Comparison of ENCODE assay signal across 10 cellular contexts in genomic region chr19:3099347-3100145, GRCh38. TPM values are rescaled to one million over a fixed set of nuclear protein-coding genes. Genes with fewer than 3 reads are reported as not detected.
DNase-seq lines count a peak whose midpoint lies in the region; ATAC-seq and TF ChIP-seq lines count a peak whose summit lies in the region.
"Had no signal": no experiment of that assay in that cellular context is flagged by ENCODE, and none has a peak within 500 bp of the region (broad histone marks: within the 10 kb centered on the region; RNA-seq: fewer than 3 reads in every experiment).

No MANE protein-coding gene starts in this region.

- H3K27me3 Mint-ChIP-seq in activated naive CD8-positive, alpha-beta T cell, result no peaks in the 10 kb centered on the region
- H3K27me3 Mint-ChIP-seq in activated naive CD8-positive, alpha-beta T cell treated with anti-CD3 and anti-CD28 coated beads, Interleukin-2, amount 50 U/mL, for 24 hours, result peaks cover 8% of the 10 kb centered on the region
- peaks cover 0 to 15% (median 0%) of the 10 kb centered on the region in 3 donors for H3K27me3 Mint-ChIP-seq in naive B cell
- no peaks in the 10 kb centered on the region for H3K27me3 Mint-ChIP-seq in type B pancreatic cell
- peaks cover 14% of the 10 kb centered on the region for H3K27me3 Mint-ChIP-seq in endothelial cell (ENCODE audit: unreplicated experiment)

- H3K4me3 Mint-ChIP-seq in activated naive CD8-positive, alpha-beta T cell, result peak overlapping the region; percentile 78
- H3K4me3 Mint-ChIP-seq in activated naive CD8-positive, alpha-beta T cell treated with anti-CD3 and anti-CD28 coated beads, Interleukin-2, amount 50 U/mL, for 24 hours, result no peak overlapping the region
- H3K4me3 Mint-ChIP-seq in naive B cell (peak overlapping the region in 7 of 8 donors; percentile 59 to 92 (median 83)), type B pancreatic cell (no peak overlapping the region), endothelial cell (ENCODE audit: unreplicated experiment) (no peak overlapping the region)

- H3K36me3 Mint-ChIP-seq in activated naive CD8-positive, alpha-beta T cell, result no peaks in the 10 kb centered on the region
- H3K36me3 Mint-ChIP-seq in activated naive CD8-positive, alpha-beta T cell treated with anti-CD3 and anti-CD28 coated beads, Interleukin-2, amount 50 U/mL, for 24 hours (ENCODE audit: low read depth), result no peaks in the 10 kb centered on the region
- no peaks in the 10 kb centered on the region for H3K36me3 Mint-ChIP-seq in naive B cell
- H3K36me3 Mint-ChIP-seq in type B pancreatic cell, result no peaks in the 10 kb centered on the region
- no peaks in the 10 kb centered on the region for H3K36me3 Mint-ChIP-seq in endothelial cell (ENCODE audit: low read depth, unreplicated experiment)

- H3K4me1 Mint-ChIP-seq in activated naive CD8-positive, alpha-beta T cell (ENCODE audit: low read depth), result peaks cover 31% of the 10 kb centered on the region
- peaks cover 26% of the 10 kb centered on the region for H3K4me1 Mint-ChIP-seq in activated naive CD8-positive, alpha-beta T cell treated with anti-CD3 and anti-CD28 coated beads, Interleukin-2, amount 50 U/mL, for 24 hours
- H3K4me1 Mint-ChIP-seq in naive B cell (peaks cover 29 to 49% (median 46%) of the 10 kb centered on the region in 3 donors), type B pancreatic cell (ENCODE audit: unreplicated experiment) (peaks cover 18% of the 10 kb centered on the region), endothelial cell (ENCODE audit: unreplicated experiment) (peaks cover 22% of the 10 kb centered on the region)

- H3K9me3 Mint-ChIP-seq in activated naive CD8-positive, alpha-beta T cell (ENCODE audit: low read depth), result no peaks in the 10 kb centered on the region
- H3K9me3 Mint-ChIP-seq in activated naive CD8-positive, alpha-beta T cell treated with anti-CD3 and anti-CD28 coated beads, Interleukin-2, amount 50 U/mL, for 24 hours, result no peaks in the 10 kb centered on the region
- H3K9me3 Mint-ChIP-seq in naive B cell (no peaks in the 10 kb centered on the region), type B pancreatic cell (no peaks in the 10 kb centered on the region), endothelial cell (ENCODE audit: unreplicated experiment) (no peaks in the 10 kb centered on the region)

- no peak for ATAC-seq in activated naive CD8-positive, alpha-beta T cell treated with anti-CD3 and anti-CD28 coated beads, Interleukin-2, amount 50 U/mL, for 24 hours
- no peak for ATAC-seq in naive B cell (ENCODE audit: low read depth in 2 of 2)
- ATAC-seq: SK-N-SH treated with all-trans-retinoic acid at 6 μM for 48 hours had no signal

- H3K27ac ChIP-seq in caudate nucleus (ENCODE audit: low read depth, low read length), result no peak overlapping the region

- no peak for DNase-seq in activated naive CD8-positive, alpha-beta T cell treated with anti-CD3 and anti-CD28 coated beads, Interleukin-2, amount 50 U/mL, for 24 hours
- no peak for DNase-seq in choroid plexus epithelial cell (ENCODE audit: low read depth)
- no peak for DNase-seq in naive B cell
- DNase-seq in type B pancreatic cell (ENCODE audit: extremely low spot score, unreplicated experiment), result no peak
- DNase-seq in endothelial cell (ENCODE audit: low spot score), result no peak
- DNase-seq in iPS-NIHi7 (ENCODE audit: extremely low spot score), result no peak
- DNase-seq in caudate nucleus (lab: John Stamatoyannopoulos, UW), result no peak
- DNase-seq: activated CD4-positive, alpha-beta T cell treated with anti-CD3 and anti-CD28 coated beads, Interleukin-2, amount 50 U/mL, for 4 hours had no signal

- peak overlapping the region; percentile 45 for H3K4me3 ChIP-seq in choroid plexus epithelial cell (ENCODE audit: low read depth, low read length)

- H3K27ac Mint-ChIP-seq in activated naive CD8-positive, alpha-beta T cell, result no peak overlapping the region
- H3K27ac Mint-ChIP-seq in activated naive CD8-positive, alpha-beta T cell treated with anti-CD3 and anti-CD28 coated beads, Interleukin-2, amount 50 U/mL, for 24 hours, result no peak overlapping the region
- H3K27ac Mint-ChIP-seq in naive B cell (peak overlapping the region in 2 of 6 donors; percentile 72 to 74), type B pancreatic cell (peak overlapping the region; percentile 53), endothelial cell (ENCODE audit: unreplicated experiment) (no peak overlapping the region)

- no peak for TF ChIP-seq CTCF in choroid plexus epithelial cell (conservative IDR thresholded peaks at IDR 0.05; ENCODE audit: low read depth, low read length)
- no peak for TF ChIP-seq CTCF in type B pancreatic cell (conservative IDR thresholded peaks at IDR 0.05)
- no peak for TF ChIP-seq CTCF in endothelial cell (IDR thresholded peaks at IDR 0.05; ENCODE audit: unreplicated experiment)

RNA-seq across cellular contexts. Expression of gene GNA11, which starts 5.4 kb away (rescaled TPM):
- polyA plus RNA-seq in naive B cell (ENCODE audit: low read depth in 6 of 6), result 1 to 10 TPM in 2 of 6 donors, under 1 TPM in 3, not detected in 1; 0.23 to 1.2 (median 0.99) TPM
- total RNA-seq in type B pancreatic cell (ENCODE audit: low replicate concordance) (46.9 and 62.0 TPM in 2 replicates), endothelial cell (ENCODE audit: unreplicated experiment) (35.8 TPM)

RNA-seq across cellular contexts. Expression of gene GNA15, which starts 36.3 kb away (rescaled TPM):
- polyA plus RNA-seq in naive B cell (ENCODE audit: low read depth in 6 of 6), result under 1 TPM in 3 of 6 donors, not detected in 3; 0.21 to 0.59 (median 0.53) TPM
- total RNA-seq in type B pancreatic cell (ENCODE audit: low replicate concordance) (1.6 and 3.9 TPM in 2 replicates), endothelial cell (ENCODE audit: unreplicated experiment) (not detected)

RNA-seq across cellular contexts. Expression of gene TLE5, which starts 37.3 kb away (rescaled TPM):
- 100 to 1,000 TPM; 294 to 651 (median 379) TPM for polyA plus RNA-seq in naive B cell (ENCODE audit: low read depth in 6 of 6)
- 302 and 418 TPM in 2 replicates for total RNA-seq in type B pancreatic cell (ENCODE audit: low replicate concordance)
- total RNA-seq in endothelial cell (ENCODE audit: unreplicated experiment), result 343 TPM

Comparison
In these comparisons a context has a peak if more than half of its experiments do, and no peak if none do; other contexts are left out.
1. H3K4me3 Mint-ChIP-seq: peak in activated naive CD8-positive, alpha-beta T cell (single experiment) and naive B cell (7 of 8); none in activated naive CD8-positive, alpha-beta T cell treated with anti-CD3 and anti-CD28 coated beads, Interleukin-2, amount 50 U/mL, for 24 hours (single experiment), type B pancreatic cell (single experiment) and endothelial cell (single experiment).